ENCODE assay signal across 22 cellular contexts in genomic region chr7:154591544-154591943, GRCh38.
A peak's percentile ranks its signal among the peaks of the same experiment; 100 is the strongest.
DNase-seq lines count a peak whose midpoint lies in the region; ATAC-seq and FAIRE-seq lines count a peak whose summit lies in the region.
"Had no signal": no experiment of that assay in that cellular context is flagged by ENCODE, and none has a peak within 500 bp of the region (broad histone marks: within the 10 kb centered on the region; RNA-seq: fewer than 3 reads in every experiment).

No MANE protein-coding gene starts in this region.

- no peaks in the 10 kb centered on the region for H3K27me3 ChIP-seq in naive thymus-derived CD4-positive, alpha-beta T cell (ENCODE audit: control insufficient read depth in 2 of 2, insufficient read depth in 2 of 2, low read length in 2 of 2)
- H3K27me3 ChIP-seq: brain microvascular endothelial cell had no signal

- CTCF ChIA-PET in naive thymus-derived CD4-positive, alpha-beta T cell (lab: Charles Lee), result no interaction called here

- H3K4me1 ChIP-seq in naive thymus-derived CD4-positive, alpha-beta T cell (ENCODE audit: control insufficient read depth in 2 of 2, insufficient read depth in 2 of 2, low read length in 2 of 2), result no peaks in the 10 kb centered on the region

- H3K9me3 Mint-ChIP-seq in naive thymus-derived CD4-positive, alpha-beta T cell, result peaks cover 0 to 10% (median 3%) of the 10 kb centered on the region in 11 donors
- H3K9me3 Mint-ChIP-seq: CD4-positive, alpha-beta T cell; memory B cell had no signal

- H3K36me3 Mint-ChIP-seq in naive thymus-derived CD4-positive, alpha-beta T cell, result peaks cover 0 to 4% (median 0%) of the 10 kb centered on the region in 5 donors
- H3K36me3 Mint-ChIP-seq: memory B cell had no signal

- peaks cover 0 to 11% (median 0%) of the 10 kb centered on the region in 5 donors for H3K27me3 Mint-ChIP-seq in naive thymus-derived CD4-positive, alpha-beta T cell
- H3K27me3 Mint-ChIP-seq: CD4-positive, alpha-beta T cell; dendritic cell treated with granulocyte-macrophage colony-stimulating factor and Interleukin-4, amounts not matched to agents 40 ng/mL and 50 ng/mL, for 4 days; memory B cell had no signal

- POLR2A ChIA-PET in naive thymus-derived CD4-positive, alpha-beta T cell (lab: Charles Lee), result no interaction called here

- H3K27ac ChIP-seq in caudate nucleus (ENCODE audit: low read depth, low read length), result peak overlapping the region; percentile 65
- H3K27ac ChIP-seq in naive thymus-derived CD4-positive, alpha-beta T cell (ENCODE audit: low read depth, low read length), result no peak overlapping the region
- H3K27ac ChIP-seq: brain microvascular endothelial cell had no signal

- DNase-seq in AG20443 (ENCODE audit: low spot score) (peak; percentile 1), NCI-H345 (lab: John Stamatoyannopoulos, UW) (peak; percentile 45), caudate nucleus (lab: John Stamatoyannopoulos, UW) (peak in 50 of 61 donors; percentile 22 to 85 (median 66)), midbrain (lab: John Stamatoyannopoulos, UW) (peak; percentile 75), HTR-8/SVneo (ENCODE audit: insufficient read length, low spot score) (no peak)
- no peak for DNase-seq in naive thymus-derived CD4-positive, alpha-beta T cell
- DNase-seq: activated CD4-positive, alpha-beta T cell treated with anti-CD3 and anti-CD28 coated beads, Interleukin-2, amount 50 U/mL, for 48 hours; activated naive CD4-positive, alpha-beta T cell treated with anti-CD3 and anti-CD28 coated beads, Interleukin-2, amount 50 U/mL, for 16 hours; activated T-cell treated with anti-CD3 and anti-CD28 coated beads, Interleukin-2, amount 50 U/mL, for 1 hour; brain microvascular endothelial cell; CD4-positive, alpha-beta T cell; DMS79; NCI-H187; NCI-H446; Right ventricle myocardium superior; stimulated activated naive CD4-positive, alpha-beta T cell treated with Interleukin-2 at 50 U/mL for 16 hours had no signal

- ATAC-seq in GM21447 (IDR thresholded peaks at IDR 0.05; ENCODE audit: unreplicated experiment) (no peak), HG03439 (IDR thresholded peaks at IDR 0.05; ENCODE audit: unreplicated experiment) (no peak)
- no peak for ATAC-seq in naive thymus-derived CD4-positive, alpha-beta T cell

- H3K4me3 ChIP-seq in naive thymus-derived CD4-positive, alpha-beta T cell (ENCODE audit: low read length), result no peak overlapping the region

- intact Hi-C loops in naive thymus-derived CD4-positive, alpha-beta T cell (cut with micrococcal nuclease), result no loop called here

- H3K36me3 ChIP-seq in naive thymus-derived CD4-positive, alpha-beta T cell (ENCODE audit: control insufficient read depth in 2 of 3, insufficient read depth in 3 of 3, low read length in 3 of 3), result no peaks in the 10 kb centered on the region
- H3K36me3 ChIP-seq: brain microvascular endothelial cell had no signal

- no peak overlapping the region for H3K27ac Mint-ChIP-seq in naive thymus-derived CD4-positive, alpha-beta T cell
- H3K27ac Mint-ChIP-seq: CD4-positive, alpha-beta T cell; dendritic cell treated with granulocyte-macrophage colony-stimulating factor and Interleukin-4, amounts not matched to agents 40 ng/mL and 50 ng/mL, for 4 days; memory B cell had no signal

- FAIRE-seq in HTR-8/SVneo (lab: Jason Lieb, UNC), result no peak
- FAIRE-seq: frontal cortex, urothelium cell line had no signal

- no peak overlapping the region for H3K4me3 Mint-ChIP-seq in naive thymus-derived CD4-positive, alpha-beta T cell
- H3K4me3 Mint-ChIP-seq: CD4-positive, alpha-beta T cell; dendritic cell treated with granulocyte-macrophage colony-stimulating factor and Interleukin-4, amounts not matched to agents 40 ng/mL and 50 ng/mL, for 4 days; memory B cell had no signal

- H3K4me1 Mint-ChIP-seq in naive thymus-derived CD4-positive, alpha-beta T cell, result no peaks in the 10 kb centered on the region
- H3K4me1 Mint-ChIP-seq: memory B cell had no signal

- H3K9me3 ChIP-seq in naive thymus-derived CD4-positive, alpha-beta T cell (ENCODE audit: control insufficient read depth in 2 of 3, low read length in 3 of 3), result no peaks in the 10 kb centered on the region

Comparison
In these comparisons a context has a peak if more than half of its experiments do, and no peak if none do; other contexts are left out.
1. DNase-seq: peak in AG20443 (single experiment), NCI-H345 (single experiment), caudate nucleus (50 of 61) and midbrain (single experiment); none in naive thymus-derived CD4-positive, alpha-beta T cell (0 of 9) and HTR-8/SVneo (single experiment).